Comparison of ENCODE assay signal across 33 cellular contexts in genomic region chr2:205656426-205656795, GRCh38. TPM values are rescaled to one million over a fixed set of nuclear protein-coding genes. Genes with fewer than 3 reads are reported as not detected.
"Had no signal": no experiment of that assay in that cellular context is flagged by ENCODE, and none has a peak within 500 bp of the region (broad histone marks: within the 10 kb centered on the region; RNA-seq: fewer than 3 reads in every experiment).

No MANE protein-coding gene starts in this region.

- H3K9me3 Mint-ChIP-seq: mesothelial cell of epicardium; stimulated activated effector memory CD8-positive, alpha-beta T cell treated with anti-CD3 and anti-CD28 coated beads, Interleukin-12 subunit alpha, Interleukin-12 subunit beta, amount 100 ng/mL, for 72 hours; stimulated activated naive CD8-positive, alpha-beta T cell treated with anti-CD3 and anti-CD28 coated beads, Interleukin-15, Interleukin-2, amounts not matched to agents 100 ng/mL and 50 ng/mL, for 24 hours; type B pancreatic cell had no signal

- H3K27ac Mint-ChIP-seq: activated CD4-positive, alpha-beta T cell treated with anti-CD3 and anti-CD28 coated beads for 36 hours; activated naive CD8-positive, alpha-beta T cell; immature natural killer cell; mesothelial cell of epicardium; naive thymus-derived CD4-positive, alpha-beta T cell; neural progenitor cell; stimulated activated effector memory CD8-positive, alpha-beta T cell treated with anti-CD3 and anti-CD28 coated beads, Interleukin-12 subunit alpha, Interleukin-12 subunit beta, amount 100 ng/mL, for 72 hours; stimulated activated naive CD8-positive, alpha-beta T cell treated with anti-CD3 and anti-CD28 coated beads, Interleukin-15, Interleukin-2, amounts not matched to agents 100 ng/mL and 50 ng/mL, for 24 hours; type B pancreatic cell had no signal

- H3K36me3 ChIP-seq: adrenal gland, cardiac muscle cell, colonic mucosa, gastrocnemius medialis, heart left ventricle, neural progenitor cell, right lobe of liver, uterus had no signal

- H3K4me1 ChIP-seq: adrenal gland, body of pancreas, colonic mucosa, gastrocnemius medialis, right lobe of liver had no signal

- H3K27me3 Mint-ChIP-seq: activated naive CD8-positive, alpha-beta T cell; stimulated activated naive CD8-positive, alpha-beta T cell treated with anti-CD3 and anti-CD28 coated beads, Interleukin-15, Interleukin-2, amounts not matched to agents 100 ng/mL and 50 ng/mL, for 24 hours; type B pancreatic cell had no signal

- H2AFZ ChIP-seq: neural progenitor cell had no signal

- H3K27me3 ChIP-seq: adrenal gland, body of pancreas, cardiac muscle cell, colonic mucosa, heart left ventricle, neural progenitor cell, right lobe of liver, uterus had no signal

- H3K36me3 Mint-ChIP-seq: activated naive CD8-positive, alpha-beta T cell; immature natural killer cell; mesothelial cell of epicardium; neural progenitor cell; stimulated activated effector memory CD8-positive, alpha-beta T cell treated with anti-CD3 and anti-CD28 coated beads, Interleukin-12 subunit alpha, Interleukin-12 subunit beta, amount 100 ng/mL, for 72 hours; type B pancreatic cell had no signal

- ATAC-seq: activated CD4-positive, alpha-beta T cell treated with anti-CD3 and anti-CD28 coated beads for 36 hours; body of pancreas; gastrocnemius medialis; heart left ventricle; left colon; naive thymus-derived CD4-positive, alpha-beta T cell; right lobe of liver; stimulated activated effector memory CD8-positive, alpha-beta T cell treated with anti-CD3 and anti-CD28 coated beads, Interleukin-12 subunit alpha, Interleukin-12 subunit beta, amount 100 ng/mL, for 72 hours had no signal

- H3K9ac ChIP-seq: neural progenitor cell had no signal

- H3K4me3 Mint-ChIP-seq: activated CD4-positive, alpha-beta T cell treated with anti-CD3 and anti-CD28 coated beads for 36 hours; activated naive CD8-positive, alpha-beta T cell; immature natural killer cell; mesothelial cell of epicardium; naive thymus-derived CD4-positive, alpha-beta T cell; neural progenitor cell; stimulated activated effector memory CD8-positive, alpha-beta T cell treated with anti-CD3 and anti-CD28 coated beads, Interleukin-12 subunit alpha, Interleukin-12 subunit beta, amount 100 ng/mL, for 72 hours; stimulated activated naive CD8-positive, alpha-beta T cell treated with anti-CD3 and anti-CD28 coated beads, Interleukin-15, Interleukin-2, amounts not matched to agents 100 ng/mL and 50 ng/mL, for 24 hours; type B pancreatic cell had no signal

- H3K9me3 ChIP-seq: adrenal gland, body of pancreas, colonic mucosa, gastrocnemius medialis, heart left ventricle, right lobe of liver, uterus had no signal

- H3K4me3 ChIP-seq: adrenal gland, body of pancreas, cardiac muscle cell, colonic mucosa, gastrocnemius medialis, heart left ventricle, neural progenitor cell, right lobe of liver, skin epidermis, uterus had no signal

- H3K4me2 ChIP-seq: neural progenitor cell had no signal

- DNase-seq: activated CD4-positive, alpha-beta T cell treated with anti-CD3 and anti-CD28 coated beads for 36 hours; activated CD4-positive, alpha-beta T cell treated with anti-CD3 and anti-CD28 coated beads, Interleukin-2, amount 50 U/mL, for 4 hours; activated CD4-positive, CD25-positive, alpha-beta regulatory T cell; activated CD8-positive, alpha-beta memory T cell treated with anti-CD3 and anti-CD28 coated beads for 24 hours; activated effector memory CD4-positive, alpha-beta T cell treated with Interleukin-2 at 50 U/mL for 16 hours; activated naive CD4-positive, alpha-beta T cell treated with Interleukin-2 at 50 U/mL for 16 hours; adrenal gland; aorta; body of pancreas; cerebellar nuclear complex; colonic mucosa; effector CD8-positive, alpha-beta T cell; gastrocnemius medialis; heart left ventricle; hypothalamus; immature natural killer cell; kidney; left colon; mammary epithelial cell; naive thymus-derived CD4-positive, alpha-beta T cell; posterior cingulate gyrus; right lobe of liver; stimulated activated CD4-positive, alpha-beta T cell treated with anti-CD3 and anti-CD28 coated beads, Interleukin-4, amount 100 ng/mL, for 24 hours; uterus had no signal

- H3K27ac ChIP-seq: adrenal gland, body of pancreas, cardiac muscle cell, colonic mucosa, epithelial cell of prostate, gastrocnemius medialis, heart left ventricle, neural progenitor cell, right lobe of liver, uterus had no signal

RNA-seq across cellular contexts. Expression of gene NRP2, which starts 25.9 kb away (rescaled TPM):
- polyA plus RNA-seq: immature natural killer cell had no signal
